7 cellular contexts compared by ENCODE assay signal in the genomic region with DNA sequence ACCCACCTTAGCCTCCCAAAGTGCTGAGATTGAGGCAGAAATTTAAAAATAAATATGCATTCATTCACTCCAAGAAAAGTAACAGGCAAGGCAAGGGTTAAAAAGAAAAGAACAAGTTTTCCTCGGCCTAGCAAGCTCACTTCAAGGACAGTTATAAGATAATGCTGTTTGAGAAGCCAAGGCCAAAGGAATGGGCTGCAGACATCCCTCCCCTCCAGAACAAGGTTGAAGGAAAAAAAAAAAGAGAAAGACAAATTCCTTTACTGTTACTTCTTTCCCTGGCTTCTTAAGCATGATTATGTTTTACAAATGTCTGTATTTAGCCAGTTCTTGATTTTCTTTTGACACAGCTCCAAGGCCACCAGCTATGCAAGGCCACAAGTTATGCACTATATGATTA. TPM values are rescaled to one million over a fixed set of nuclear protein-coding genes. Genes with fewer than 3 reads are reported as not detected.
DNase-seq lines count a peak whose midpoint lies in the region; FAIRE-seq and TF ChIP-seq lines count a peak whose summit lies in the region.
"Not testable (repeated sequence)": the region's sequence is repeated elsewhere in the genome, so short reads cannot be mapped to it uniquely, and the experiment has no call there.
"Had no signal": no experiment of that assay in that cellular context is flagged by ENCODE, and none has a peak within 500 bp of the region (broad histone marks: within the 10 kb centered on the region; RNA-seq: fewer than 3 reads in every experiment).

No MANE protein-coding gene starts in this region.

- not testable (repeated sequence) for H3K4me2 ChIP-seq in hepatocyte

- not testable (repeated sequence) for H4K20me1 ChIP-seq in hepatocyte (ENCODE audit: insufficient read depth, poor library complexity, severe bottlenecking)

- not testable (repeated sequence) for DNase-seq in GM12892 (ENCODE audit: insufficient read length); hepatocyte (ENCODE audit: low spot score)
- peak; percentile 84 for DNase-seq in amniotic epithelial cell (ENCODE audit: low read depth)
- peak; percentile 11 for DNase-seq in astrocyte of the spinal cord (ENCODE audit: low read depth, low spot score)
- DNase-seq in choroid plexus epithelial cell (ENCODE audit: low read depth): peak; percentile 43

- not testable (repeated sequence) for H3K27me3 Mint-ChIP-seq in nephron (ENCODE audit: low read depth)

- not testable (repeated sequence) for H3K4me1 ChIP-seq in hepatocyte (ENCODE audit: insufficient read depth)

- H3K9me3 ChIP-seq in hepatocyte (ENCODE audit: low read depth): not testable (repeated sequence)

- not testable (repeated sequence) for H3K4me3 ChIP-seq in astrocyte of the spinal cord (ENCODE audit: low read depth, low read length); choroid plexus epithelial cell (ENCODE audit: low read depth, low read length); hepatocyte

- H3K9me3 Mint-ChIP-seq in nephron: not testable (repeated sequence)

- H3K36me3 Mint-ChIP-seq in nephron (ENCODE audit: low read depth): not testable (repeated sequence)

- peak overlapping the region in 2 of 3 experiments; percentile 56 to 61 for H3K4me3 Mint-ChIP-seq in nephron

- in situ Hi-C loops in astrocyte of the spinal cord (cut with HindIII; ENCODE audit: low sequenced_read_pairs): not testable (repeated sequence)

- not testable (repeated sequence) for H3K36me3 ChIP-seq in hepatocyte (replicated peaks; ENCODE audit: insufficient read depth, low read depth)

- TF ChIP-seq CTCF in astrocyte of the spinal cord (IDR thresholded peaks at IDR 0.05; ENCODE audit: low read depth, low read length); choroid plexus epithelial cell (conservative IDR thresholded peaks at IDR 0.05; ENCODE audit: low read depth, low read length); hepatocyte (IDR thresholded peaks at IDR 0.05; ENCODE audit: poor library complexity); nephron (IDR thresholded peaks at IDR 0.05; ENCODE audit: unreplicated experiment in 3 of 3): not testable (repeated sequence)

- TF ChIP-seq POLR2A in GM12892 (IDR thresholded peaks at IDR 0.05; ENCODE audit: low read depth, low read length): not testable (repeated sequence)

- 0% methylated on average over 1 of the region's 1 CpG for WGBS in hepatocyte (ENCODE audit: low lambda C conversion rate, missing lambda C conversion rate)

- not testable (repeated sequence) for H3K79me2 ChIP-seq in hepatocyte

- peak overlapping the region; percentile 31 for H3K27ac ChIP-seq in hepatocyte

- not testable (repeated sequence) for H3K9me2 ChIP-seq in hepatocyte (replicated peaks; ENCODE audit: insufficient read depth)

- peaks cover 24% of the 10 kb centered on the region for H3K4me1 Mint-ChIP-seq in nephron

- H3K27ac Mint-ChIP-seq in nephron: peak overlapping the region; percentile 74 to 98 (median 95)

- not testable (repeated sequence) for H2AFZ ChIP-seq in hepatocyte

- FAIRE-seq in GM12892 (lab: Jason Lieb, UNC): peak; percentile 42

- H3K27me3 ChIP-seq in hepatocyte: not testable (repeated sequence)

RNA-seq across cellular contexts. Expression of gene AQP11, which starts 18.9 kb away (rescaled TPM):
- 0.74 TPM for polyA plus RNA-seq in GM12892 (2012; ENCODE audit: missing spikeins)
- total RNA-seq in hepatocyte: 6.6 and 11.7 TPM in 2 replicates
- 9.3 and 13.5 TPM in 2 replicates for polyA plus RNA-seq in hepatocyte
- total RNA-seq: CD4-positive, CD25-positive, alpha-beta regulatory T cell had no signal
